ENCODE assay signal across 9 cellular contexts in genomic region chr15:80550219-80550909, GRCh38.
DNase-seq lines count a peak whose midpoint lies in the region; ATAC-seq and TF ChIP-seq lines count a peak whose summit lies in the region.
"Had no signal": no experiment of that assay in that cellular context is flagged by ENCODE, and none has a peak within 500 bp of the region (broad histone marks: within the 10 kb centered on the region; RNA-seq: fewer than 3 reads in every experiment).

No MANE protein-coding gene starts in this region.

- H3K27me3 Mint-ChIP-seq in chondrocyte (ENCODE audit: low read depth): no peaks in the 10 kb centered on the region
- no peaks in the 10 kb centered on the region for H3K27me3 Mint-ChIP-seq in WTC11 (ENCODE audit: low read depth)

- CTCF ChIA-PET in WTC11 (lab: Charles Lee): no interaction called here

- peaks cover 60% of the 10 kb centered on the region for H3K4me1 Mint-ChIP-seq in chondrocyte (ENCODE audit: low read depth)
- H3K4me1 Mint-ChIP-seq in WTC11: no peaks in the 10 kb centered on the region

- H3K9me3 Mint-ChIP-seq in chondrocyte (ENCODE audit: low read depth) (no peaks in the 10 kb centered on the region), WTC11 (no peaks in the 10 kb centered on the region)

- TF ChIP-seq CTCF in chondrocyte (IDR thresholded peaks at IDR 0.05) (no peak), omental fat pad (IDR thresholded peaks at IDR 0.05) (no peak), WTC11 (IDR thresholded peaks at IDR 0.05) (no peak)

- H3K27ac Mint-ChIP-seq in chondrocyte (ENCODE audit: unreplicated experiment): peak overlapping the region; percentile 82
- no peak overlapping the region for H3K27ac Mint-ChIP-seq in WTC11

- ATAC-seq in omental fat pad (ENCODE audit: low FRiP score): peak; percentile 54
- ATAC-seq in WTC11: no peak

- DNase-seq in GM04504 (ENCODE audit: low read depth): peak; percentile 67
- peak; percentile 11 for DNase-seq in HK-2 (ENCODE audit: unreplicated experiment)
- DNase-seq in chondrocyte (ENCODE audit: low spot score): no peak
- no peak for DNase-seq in omental fat pad (ENCODE audit: low spot score)
- no peak for DNase-seq in WTC11 (ENCODE audit: low spot score)
- DNase-seq in LoVo (ENCODE audit: low spot score): no peak
- DNase-seq in NCI-H2029 treated with DMSO at 0.1 percent for 48 hours (lab: John Stamatoyannopoulos, UW): no peak
- DNase-seq in SKM-1 treated with dmso at 0.1 percent for 144 hours (lab: John Stamatoyannopoulos, UW; ENCODE audit: unreplicated experiment): no peak
- DNase-seq: DND-41 had no signal

- peak overlapping the region; percentile 46 for H3K4me3 Mint-ChIP-seq in chondrocyte (ENCODE audit: unreplicated experiment)
- H3K4me3 Mint-ChIP-seq in WTC11: no peak overlapping the region

- POLR2A ChIA-PET in WTC11 (lab: Charles Lee): no interaction called here

- H3K36me3 Mint-ChIP-seq in chondrocyte (ENCODE audit: low read depth): peaks cover 15% of the 10 kb centered on the region
- H3K36me3 Mint-ChIP-seq in WTC11: no peaks in the 10 kb centered on the region

TF ChIP-seq in WTC11, 78 proteins besides CTCF, POLR2A, EP300 and RAD21:
- TF ChIP-seq ZNF263 (CRISPR knock-in tag; IDR thresholded peaks at IDR 0.05; ENCODE audit: low read depth) (no peak), ZNF219 (CRISPR knock-in tag; IDR thresholded peaks at IDR 0.05; ENCODE audit: borderline replicate concordance) (no peak)

Comparison
In these comparisons a context has a peak if more than half of its experiments do, and no peak if none do; other contexts are left out.
1. DNase-seq: peak in GM04504 (single experiment) and HK-2 (single experiment); none in chondrocyte (single experiment), omental fat pad (single experiment), WTC11 (single experiment), LoVo (single experiment), NCI-H2029 treated with DMSO at 0.1 percent for 48 hours (single experiment) and SKM-1 treated with dmso at 0.1 percent for 144 hours (single experiment).